ENCODE assay signal across 17 cellular contexts in the genomic region with DNA sequence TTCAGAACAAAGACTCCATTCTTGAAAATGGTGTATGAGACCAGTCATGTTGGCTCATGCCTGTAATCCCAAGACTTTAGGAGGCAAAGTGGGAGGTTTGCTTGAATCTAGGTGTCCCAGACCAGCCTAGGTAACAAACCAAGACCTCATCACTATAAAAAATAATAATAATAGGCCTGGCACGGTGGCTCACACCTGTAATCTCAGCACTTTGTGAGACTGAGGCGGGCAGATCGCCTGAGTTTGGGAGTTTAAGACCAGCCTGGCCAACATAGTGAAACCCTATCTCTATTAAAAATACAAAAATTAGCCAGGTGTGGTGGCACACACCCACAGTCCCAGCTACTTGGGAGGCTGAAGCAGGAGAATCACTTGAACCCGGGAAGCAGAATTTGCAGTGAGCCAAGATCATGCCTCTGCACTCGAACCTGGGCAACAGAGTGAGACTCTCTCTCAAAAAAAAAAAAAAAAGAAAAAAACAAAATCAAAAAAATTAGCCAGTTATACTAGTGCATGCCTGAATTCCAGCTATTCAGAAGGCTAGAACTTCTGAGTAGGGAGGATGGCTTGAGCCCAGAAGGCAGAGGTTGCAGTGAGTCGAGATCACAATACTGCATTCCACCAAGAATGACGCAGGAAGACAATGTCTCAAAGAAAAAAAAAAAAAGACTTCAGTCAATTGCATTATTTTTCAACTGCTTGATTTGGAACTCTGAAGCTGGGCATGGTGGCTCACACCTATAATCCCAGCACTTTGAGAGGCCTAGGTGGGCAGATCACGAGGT. TPM values are rescaled to one million over a fixed set of nuclear protein-coding genes. Genes with fewer than 3 reads are reported as not detected.
"Had no signal": no experiment of that assay in that cellular context is flagged by ENCODE, and none has a peak within 500 bp of the region (broad histone marks: within the 10 kb centered on the region; RNA-seq: fewer than 3 reads in every experiment).

No MANE protein-coding gene starts in this region.

RNA-seq across cellular contexts. Expression of gene PRAMEF18, which starts 1.5 kb away (rescaled TPM):
- total RNA-seq: activated CD8-positive, alpha-beta T cell treated with anti-CD3 and anti-CD28 coated beads for 36 hours; activated naive CD4-positive, alpha-beta T cell treated with anti-CD3 and anti-CD28 coated beads for 36 hours; activated naive CD8-positive, alpha-beta T cell treated with anti-CD3 and anti-CD28 coated beads for 36 hours; activated T-cell treated with anti-CD3 and anti-CD28 coated beads, Interleukin-2, amount 50 U/mL, for 72 hours; adrenal gland; aorta; body of pancreas; colonic mucosa; dermis microvascular lymphatic vessel endothelial cell; endothelial cell of umbilical vein; esophagus squamous epithelium; fibroblast of lung; fibroblast of villous mesenchyme; gastroesophageal sphincter; T-cell; T-helper 2 cell treated with Interferon-gamma antibody and Interleukin-4, amounts not matched to agents 100 ng/mL and 5 ng/mL, for 36 hours; WTC11 had no signal

RNA-seq across cellular contexts. Expression of gene PRAMEF13, which starts 26.3 kb away (rescaled TPM):
- total RNA-seq: activated CD8-positive, alpha-beta T cell treated with anti-CD3 and anti-CD28 coated beads for 36 hours; activated naive CD4-positive, alpha-beta T cell treated with anti-CD3 and anti-CD28 coated beads for 36 hours; activated naive CD8-positive, alpha-beta T cell treated with anti-CD3 and anti-CD28 coated beads for 36 hours; activated T-cell treated with anti-CD3 and anti-CD28 coated beads, Interleukin-2, amount 50 U/mL, for 72 hours; adrenal gland; aorta; body of pancreas; colonic mucosa; dermis microvascular lymphatic vessel endothelial cell; endothelial cell of umbilical vein; esophagus squamous epithelium; fibroblast of lung; fibroblast of villous mesenchyme; gastroesophageal sphincter; T-cell; T-helper 2 cell treated with Interferon-gamma antibody and Interleukin-4, amounts not matched to agents 100 ng/mL and 5 ng/mL, for 36 hours; WTC11 had no signal

RNA-seq across cellular contexts. Expression of gene PRAMEF5, which starts 26.5 kb away (rescaled TPM):
- total RNA-seq: activated CD8-positive, alpha-beta T cell treated with anti-CD3 and anti-CD28 coated beads for 36 hours; activated naive CD4-positive, alpha-beta T cell treated with anti-CD3 and anti-CD28 coated beads for 36 hours; activated naive CD8-positive, alpha-beta T cell treated with anti-CD3 and anti-CD28 coated beads for 36 hours; activated T-cell treated with anti-CD3 and anti-CD28 coated beads, Interleukin-2, amount 50 U/mL, for 72 hours; adrenal gland; aorta; body of pancreas; colonic mucosa; dermis microvascular lymphatic vessel endothelial cell; endothelial cell of umbilical vein; esophagus squamous epithelium; fibroblast of lung; fibroblast of villous mesenchyme; gastroesophageal sphincter; T-cell; T-helper 2 cell treated with Interferon-gamma antibody and Interleukin-4, amounts not matched to agents 100 ng/mL and 5 ng/mL, for 36 hours; WTC11 had no signal

RNA-seq across cellular contexts. Expression of gene PRAMEF9, which starts 55.8 kb away (rescaled TPM):
- total RNA-seq: activated CD8-positive, alpha-beta T cell treated with anti-CD3 and anti-CD28 coated beads for 36 hours; activated naive CD4-positive, alpha-beta T cell treated with anti-CD3 and anti-CD28 coated beads for 36 hours; activated naive CD8-positive, alpha-beta T cell treated with anti-CD3 and anti-CD28 coated beads for 36 hours; activated T-cell treated with anti-CD3 and anti-CD28 coated beads, Interleukin-2, amount 50 U/mL, for 72 hours; adrenal gland; aorta; body of pancreas; colonic mucosa; dermis microvascular lymphatic vessel endothelial cell; endothelial cell of umbilical vein; esophagus squamous epithelium; fibroblast of lung; fibroblast of villous mesenchyme; gastroesophageal sphincter; T-cell; T-helper 2 cell treated with Interferon-gamma antibody and Interleukin-4, amounts not matched to agents 100 ng/mL and 5 ng/mL, for 36 hours; WTC11 had no signal

RNA-seq across cellular contexts. Expression of gene PRAMEF8, which starts 57.5 kb away (rescaled TPM):
- total RNA-seq: activated CD8-positive, alpha-beta T cell treated with anti-CD3 and anti-CD28 coated beads for 36 hours; activated naive CD4-positive, alpha-beta T cell treated with anti-CD3 and anti-CD28 coated beads for 36 hours; activated naive CD8-positive, alpha-beta T cell treated with anti-CD3 and anti-CD28 coated beads for 36 hours; activated T-cell treated with anti-CD3 and anti-CD28 coated beads, Interleukin-2, amount 50 U/mL, for 72 hours; adrenal gland; aorta; body of pancreas; colonic mucosa; dermis microvascular lymphatic vessel endothelial cell; endothelial cell of umbilical vein; esophagus squamous epithelium; fibroblast of lung; fibroblast of villous mesenchyme; gastroesophageal sphincter; T-cell; T-helper 2 cell treated with Interferon-gamma antibody and Interleukin-4, amounts not matched to agents 100 ng/mL and 5 ng/mL, for 36 hours; WTC11 had no signal
